ENCODE assay signal across 7 cellular contexts in the genomic region with DNA sequence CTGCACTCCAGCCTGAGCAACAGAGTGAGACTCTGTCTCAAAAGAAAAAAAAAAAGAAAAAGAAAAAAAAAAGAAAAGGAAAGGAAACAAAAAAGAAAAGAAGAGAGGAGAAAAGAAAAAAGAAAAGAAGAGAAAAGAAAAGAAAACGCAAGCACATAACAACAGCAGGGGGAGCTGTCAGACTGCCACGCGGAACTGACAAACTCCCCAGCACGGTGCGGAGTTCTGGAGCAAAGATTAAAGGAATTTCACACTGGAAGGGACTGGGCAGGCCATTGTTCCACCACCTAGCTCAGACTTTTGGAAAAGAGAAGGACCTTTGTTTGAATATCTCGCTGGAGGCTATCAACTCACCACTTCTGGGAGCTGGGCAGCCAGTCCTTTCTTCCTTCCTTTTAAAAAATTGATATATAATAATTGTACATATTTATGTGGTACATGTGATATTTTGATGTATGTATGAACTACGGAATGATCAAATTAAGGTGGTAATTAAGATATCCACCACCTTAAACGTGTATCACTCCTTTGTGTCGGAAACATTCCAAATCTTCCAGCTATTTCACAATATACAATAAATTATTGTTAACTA. TPM values are rescaled to one million over a fixed set of nuclear protein-coding genes. Genes with fewer than 3 reads are reported as not detected.
DNase-seq lines count a peak whose midpoint lies in the region; ATAC-seq, FAIRE-seq and TF ChIP-seq lines count a peak whose summit lies in the region.

No MANE protein-coding gene starts in this region.

- H4K20me1 ChIP-seq in DND-41 (ENCODE audit: insufficient read depth, low read length): no peaks in the 10 kb centered on the region

- H3K27me3 Mint-ChIP-seq in effector memory CD8-positive, alpha-beta T cell: no peaks in the 10 kb centered on the region

- no peaks in the 10 kb centered on the region for H3K9me3 ChIP-seq in DND-41 (ENCODE audit: insufficient read depth, low read length, severe bottlenecking)
- H3K9me3 ChIP-seq in kidney (ENCODE audit: control insufficient read depth in 1 of 2, low read length in 2 of 2): no peaks in the 10 kb centered on the region

- TF ChIP-seq CTCF in DND-41 (IDR thresholded peaks at IDR 0.05; ENCODE audit: borderline replicate concordance, extremely low read depth, low read length, poor library complexity, severe bottlenecking): peak; percentile 65
- peak; percentile 73 for TF ChIP-seq CTCF in kidney (IDR thresholded peaks at IDR 0.05; ENCODE audit: borderline replicate concordance, extremely low read depth, insufficient read depth)

- no peaks in the 10 kb centered on the region for H3K36me3 Mint-ChIP-seq in effector memory CD8-positive, alpha-beta T cell (ENCODE audit: insufficient read depth)

- no peak overlapping the region for H2AFZ ChIP-seq in DND-41 (ENCODE audit: low read depth, low read length)

- H3K4me3 ChIP-seq in DND-41 (ENCODE audit: low read depth in 1 of 2, low read length in 2 of 2) (no peak overlapping the region), kidney (ENCODE audit: low read length in 2 of 2) (no peak overlapping the region)

- DNase-seq in DND-41 (peak; percentile 32), HuH-7 (ENCODE audit: low spot score) (peak; percentile 70), amniotic stem cell (lab: John Stamatoyannopoulos, UW) (peak; percentile 13), kidney (no peak), T1000 (lab: John Stamatoyannopoulos, UW) (no peak)
- DNase-seq in effector memory CD8-positive, alpha-beta T cell: no peak
- DNase-seq in stimulated activated naive CD4-positive, alpha-beta T cell treated with Interleukin-2 at 50 U/mL for 16 hours (lab: John Stamatoyannopoulos, UW): no peak

- intact Hi-C loops in kidney (cut with DNase I): no loop called here

- no peak overlapping the region for H3K4me2 ChIP-seq in DND-41 (ENCODE audit: insufficient read depth, low read length)

- no peaks in the 10 kb centered on the region for H3K36me3 ChIP-seq in DND-41 (ENCODE audit: insufficient read depth, low read length)
- H3K36me3 ChIP-seq in kidney (ENCODE audit: control insufficient read depth in 1 of 2, insufficient read depth in 2 of 2, low read length in 2 of 2): no peaks in the 10 kb centered on the region

- H3K79me2 ChIP-seq in DND-41 (ENCODE audit: insufficient read depth, low read length): no peaks in the 10 kb centered on the region

- H3K4me1 ChIP-seq in DND-41 (ENCODE audit: insufficient read depth, low read length): no peaks in the 10 kb centered on the region
- no peaks in the 10 kb centered on the region for H3K4me1 ChIP-seq in kidney (ENCODE audit: control insufficient read depth in 1 of 2, insufficient read depth in 1 of 2, low read depth in 1 of 2, low read length in 2 of 2)

- no peak for ATAC-seq in DND-41 (ENCODE audit: insufficient read depth, low read depth)
- ATAC-seq in effector memory CD8-positive, alpha-beta T cell (replicated peaks): no peak

- no peaks in the 10 kb centered on the region for H3K4me1 Mint-ChIP-seq in effector memory CD8-positive, alpha-beta T cell (ENCODE audit: low read depth in 2 of 2)

- H3K9me3 Mint-ChIP-seq in effector memory CD8-positive, alpha-beta T cell: no peaks in the 10 kb centered on the region

- FAIRE-seq in kidney (lab: Jason Lieb, UNC): peak; percentile 79

- H3K9ac ChIP-seq in DND-41 (ENCODE audit: low read depth, low read length): no peak overlapping the region
- no peak overlapping the region for H3K9ac ChIP-seq in kidney (ENCODE audit: low read length in 2 of 2)

- H3K27me3 ChIP-seq in DND-41 (ENCODE audit: insufficient read depth, low read length, poor library complexity): no peaks in the 10 kb centered on the region

- no peak overlapping the region for H3K27ac ChIP-seq in DND-41 (ENCODE audit: low read length)
- H3K27ac ChIP-seq in kidney (ENCODE audit: low read depth in 2 of 2, low read length in 2 of 2): no peak overlapping the region

- no peak overlapping the region for H3K4me3 Mint-ChIP-seq in effector memory CD8-positive, alpha-beta T cell

- no peak overlapping the region for H3K27ac Mint-ChIP-seq in effector memory CD8-positive, alpha-beta T cell

RNA-seq across cellular contexts. Expression of gene DPPA2, which starts 40.5 kb away (rescaled TPM):
- 0.19 TPM for total RNA-seq in kidney
- not detected for polyA plus RNA-seq in kidney (ENCODE audit: insufficient read depth, low read depth, low replicate concordance)

Comparison
In these comparisons a context has a peak if more than half of its experiments do, and no peak if none do; other contexts are left out.
1. DNase-seq: peak in DND-41 (single experiment), HuH-7 (single experiment) and amniotic stem cell (single experiment); none in kidney (single experiment), effector memory CD8-positive, alpha-beta T cell (0 of 3), T1000 (single experiment) and stimulated activated naive CD4-positive, alpha-beta T cell treated with Interleukin-2 at 50 U/mL for 16 hours (single experiment).